Comparison of ENCODE assay signal across 23 cellular contexts in the genomic region with DNA sequence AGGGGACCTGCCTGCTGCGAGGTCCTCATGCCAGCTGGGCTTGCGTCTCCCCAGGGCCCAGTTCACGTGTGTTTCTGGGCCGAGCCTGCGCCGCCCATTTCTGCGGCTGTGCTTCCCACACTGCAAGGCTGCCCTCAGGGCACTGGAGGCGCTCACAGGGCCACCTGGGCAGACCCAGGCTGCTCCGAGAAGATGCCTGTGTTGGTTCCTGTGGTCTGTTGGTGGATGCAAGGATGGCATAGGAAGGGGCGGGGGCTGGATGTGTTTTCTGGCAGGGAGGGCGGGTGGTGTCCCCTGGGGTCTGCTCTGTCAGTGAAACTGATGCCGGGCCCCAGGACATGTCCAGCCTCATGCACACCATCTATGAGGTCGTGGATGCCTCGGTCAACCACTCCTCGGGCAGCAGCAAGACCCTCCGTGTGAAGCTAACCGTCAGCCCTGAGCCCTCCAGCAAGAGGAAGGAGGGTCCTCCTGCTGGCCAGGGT. TPM values are rescaled to one million over a fixed set of nuclear protein-coding genes. Genes with fewer than 3 reads are reported as not detected.
A peak's percentile ranks its signal among the peaks of the same experiment; 100 is the strongest.
DNase-seq lines count a peak whose midpoint lies in the region; ATAC-seq, FAIRE-seq and TF ChIP-seq lines count a peak whose summit lies in the region.
"Had no signal": no experiment of that assay in that cellular context is flagged by ENCODE, and none has a peak within 500 bp of the region (broad histone marks: within the 10 kb centered on the region; RNA-seq: fewer than 3 reads in every experiment).

No MANE protein-coding gene starts in this region.

- H3K23ac ChIP-seq in neuronal stem cell (ENCODE audit: low read depth, low read length, poor library complexity): peak overlapping the region; percentile 95

- no peak overlapping the region for H4K8ac ChIP-seq in neuronal stem cell (ENCODE audit: low read depth, low read length)

- no peaks in the 10 kb centered on the region for H3K9me2 ChIP-seq in SK-N-SH

- DNase-seq in SK-N-SH: peak; percentile 25
- peak; percentile 8 for DNase-seq in D721Med (ENCODE audit: insufficient read length, low spot score)
- DNase-seq in left ventricle myocardium superior: peak; percentile 26
- no peak for DNase-seq in neuronal stem cell (ENCODE audit: low spot score)
- no peak for DNase-seq in coronary artery (ENCODE audit: low spot score)
- no peak for DNase-seq in ascending aorta (ENCODE audit: low spot score in 2 of 2)
- no peak for DNase-seq in erythroblast (lab: John Stamatoyannopoulos, UW)
- DNase-seq: HCEC 1CT, IMR-90, KG1, MG63, NCI-H1105 treated with DMSO at 0.1 percent for 48 hours, NCI-H146, NCI-H1930, NCI-H2107, NCI-H446, NCI-H524 treated with DMSO at 0.1 percent for 48 hours, NCI-H774, SJCRH30 had no signal

- FAIRE-seq in D721Med (lab: Jason Lieb, UNC): no peak
- FAIRE-seq: RCC 7860 had no signal

- peak overlapping the region; percentile 75 for H2AK5ac ChIP-seq in neuronal stem cell (ENCODE audit: low read depth, low read length)

- H3K27me3 ChIP-seq in SK-N-SH (ENCODE audit: insufficient read depth) (no peaks in the 10 kb centered on the region), neuronal stem cell (ENCODE audit: control insufficient read depth in 3 of 3, insufficient read depth in 3 of 3, low read depth in 1 of 3, low read length in 3 of 3) (no peaks in the 10 kb centered on the region), ascending aorta (no peaks in the 10 kb centered on the region)
- H3K27me3 ChIP-seq: MG63, SJCRH30 had no signal

- no peak overlapping the region for H2AFZ ChIP-seq in SK-N-SH (ENCODE audit: low read depth)
- H2AFZ ChIP-seq in neuronal stem cell (ENCODE audit: low read length): no peak overlapping the region
- H2AFZ ChIP-seq: GM23338 had no signal

- peak overlapping the region; percentile 76 for H3K4ac ChIP-seq in neuronal stem cell (ENCODE audit: low read length)

- H4K91ac ChIP-seq in neuronal stem cell (ENCODE audit: low read depth, low read length, poor library complexity): no peak overlapping the region

- no peaks in the 10 kb centered on the region for H3K9me3 ChIP-seq in SK-N-SH
- H3K9me3 ChIP-seq in neuronal stem cell (replicated peaks in 1 of 2; ENCODE audit: control insufficient read depth in 2 of 2, insufficient read depth in 1 of 2, low read depth in 1 of 2, low read length in 2 of 2): no peaks in the 10 kb centered on the region
- no peaks in the 10 kb centered on the region for H3K9me3 ChIP-seq in ascending aorta
- H3K9me3 ChIP-seq: SJCRH30 had no signal

- H3K36me3 ChIP-seq in SK-N-SH (replicated peaks in 1 of 2; ENCODE audit: control insufficient read depth in 1 of 2, insufficient read depth in 2 of 2, low read length in 1 of 2): no peaks in the 10 kb centered on the region
- H3K36me3 ChIP-seq in neuronal stem cell (replicated peaks in 1 of 2; ENCODE audit: control insufficient read depth in 2 of 2, insufficient read depth in 2 of 2, low read length in 2 of 2): no peaks in the 10 kb centered on the region
- H3K36me3 ChIP-seq in ascending aorta: no peaks in the 10 kb centered on the region
- H3K36me3 ChIP-seq: SJCRH30 had no signal

- H2BK12ac ChIP-seq in neuronal stem cell (ENCODE audit: low read length): peak overlapping the region; percentile 58

- ATAC-seq in SK-N-SH treated with all-trans-retinoic acid at 6 μM for 48 hours (no peak), left ventricle myocardium superior (no peak)
- ATAC-seq: GM23338 had no signal

- H3K4me2 ChIP-seq in SK-N-SH: no peak overlapping the region
- no peak overlapping the region for H3K4me2 ChIP-seq in neuronal stem cell (ENCODE audit: insufficient read depth, low read length, poor library complexity, severe bottlenecking)
- H3K4me2 ChIP-seq: GM23338 had no signal

- no peak for TF ChIP-seq EP300 in SK-N-SH (IDR thresholded peaks at IDR 0.05; ENCODE audit: borderline replicate concordance in 1 of 2, low read depth in 1 of 2, low read length in 1 of 2)

- no peaks in the 10 kb centered on the region for H3F3A ChIP-seq in SK-N-SH (replicated peaks; ENCODE audit: insufficient read depth)

- no peak for TF ChIP-seq RAD21 in SK-N-SH (IDR thresholded peaks at IDR 0.05; ENCODE audit: low read length)

- H3K4me1 ChIP-seq in SK-N-SH (ENCODE audit: control insufficient read depth in 1 of 2, insufficient read depth in 2 of 2, low read depth in 1 of 2, low read length in 1 of 2): no peaks in the 10 kb centered on the region; a peak in 1 of 4 replicates
- H3K4me1 ChIP-seq in neuronal stem cell (ENCODE audit: control insufficient read depth in 2 of 2, insufficient read depth in 1 of 2, low read depth in 1 of 2, low read length in 2 of 2): peaks cover 8 to 12% of the 10 kb centered on the region in 2 donors
- no peaks in the 10 kb centered on the region for H3K4me1 ChIP-seq in ascending aorta
- H3K4me1 ChIP-seq: SJCRH30 had no signal

- peak overlapping the region; percentile 52 for H3K18ac ChIP-seq in neuronal stem cell (ENCODE audit: low read length)

- no peaks in the 10 kb centered on the region for H4K20me1 ChIP-seq in SK-N-SH (ENCODE audit: insufficient read depth)

- no peak overlapping the region for H2BK15ac ChIP-seq in neuronal stem cell (ENCODE audit: low read length)

- peak overlapping the region; percentile 89 for H3K14ac ChIP-seq in neuronal stem cell (ENCODE audit: low read length)

- H2BK120ac ChIP-seq in neuronal stem cell (ENCODE audit: low read depth, low read length): no peak overlapping the region

- no peak for TF ChIP-seq POLR2A in erythroblast (IDR thresholded peaks at IDR 0.05; ENCODE audit: low read length)

- intact Hi-C loops in left ventricle myocardium superior (cut with micrococcal nuclease) (no loop called here), ascending aorta (cut with DNase I) (no loop called here)

- H3K9ac ChIP-seq in SK-N-SH (no peak overlapping the region), neuronal stem cell (ENCODE audit: low read depth, low read length, poor library complexity) (no peak overlapping the region)

- no peaks in the 10 kb centered on the region for H3K79me1 ChIP-seq in neuronal stem cell (ENCODE audit: low read depth, low read length)

- no peaks in the 10 kb centered on the region for H3K79me2 ChIP-seq in SK-N-SH (ENCODE audit: insufficient read depth)

- H3K27ac ChIP-seq in SK-N-SH (ENCODE audit: low read depth in 2 of 2, low read length in 1 of 2) (no peak overlapping the region), neuronal stem cell (replicated peaks; ENCODE audit: low read length) (no peak overlapping the region), coronary artery (no peak overlapping the region), ascending aorta (no peak overlapping the region)
- H3K27ac ChIP-seq: 22Rv1, SJCRH30 had no signal

- H3K4me3 ChIP-seq in SK-N-SH (ENCODE audit: low read depth in 2 of 2, low read length in 1 of 2): no peak overlapping the region
- H3K4me3 ChIP-seq in neuronal stem cell (ENCODE audit: low read length in 2 of 2): peak overlapping the region in 1 of 2 donors; percentile 63
- H3K4me3 ChIP-seq in coronary artery: no peak overlapping the region
- H3K4me3 ChIP-seq in ascending aorta: no peak overlapping the region
- H3K4me3 ChIP-seq: GM23338, MG63, SJCRH30 had no signal

- TF ChIP-seq CTCF in SK-N-SH (IDR thresholded peaks at IDR 0.05) (no peak), D721Med (IDR thresholded peaks at IDR 0.05; ENCODE audit: insufficient read depth, missing control alignments) (no peak), coronary artery (IDR thresholded peaks at IDR 0.05) (no peak), ascending aorta (IDR thresholded peaks at IDR 0.05) (no peak)

- peak overlapping the region; percentile 1 for H2BK5ac ChIP-seq in neuronal stem cell (ENCODE audit: low read length)

- CTCF ChIA-PET in SK-N-SH (lab: Yijun Ruan, JAX): interaction anchor here (2.8 kb wide), 1 partner anchor 133 kb away, joined by 13 read pairs; no protein-coding TSS in a partner anchor

- POLR2A ChIA-PET in SK-N-SH (lab: Yijun Ruan, JAX): no interaction called here

- WGBS in SK-N-SH (ENCODE audit: low lambda C conversion rate): 20% methylated on average over 2 of the region's 17 CpGs
- WGBS in neuronal stem cell (ENCODE audit: extremely low coverage in 2 of 2, insufficient read length in 2 of 2, insufficient replicate concordance in 1 of 2), 2 donors: no CpG with 5 or more reads among the region's 17 CpGs

TF ChIP-seq in SK-N-SH, 30 proteins besides CTCF, POLR2A, EP300 and RAD21 (continues in another document):
- TF ChIP-seq, protein P1, sequence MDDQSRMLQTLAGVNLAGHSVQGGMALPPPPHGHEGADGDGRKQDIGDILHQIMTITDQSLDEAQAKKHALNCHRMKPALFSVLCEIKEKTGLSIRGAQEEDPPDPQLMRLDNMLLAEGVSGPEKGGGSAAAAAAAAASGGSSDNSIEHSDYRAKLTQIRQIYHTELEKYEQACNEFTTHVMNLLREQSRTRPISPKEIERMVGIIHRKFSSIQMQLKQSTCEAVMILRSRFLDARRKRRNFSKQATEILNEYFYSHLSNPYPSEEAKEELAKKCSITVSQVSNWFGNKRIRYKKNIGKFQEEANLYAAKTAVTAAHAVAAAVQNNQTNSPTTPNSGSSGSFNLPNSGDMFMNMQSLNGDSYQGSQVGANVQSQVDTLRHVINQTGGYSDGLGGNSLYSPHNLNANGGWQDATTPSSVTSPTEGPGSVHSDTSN (IDR thresholded peaks at IDR 0.05): no peak
- TF ChIP-seq SMC3 (IDR thresholded peaks at IDR 0.05; ENCODE audit: low read depth, low read length): no peak
- TF ChIP-seq ELF1 (IDR thresholded peaks at IDR 0.05): no peak
- TF ChIP-seq GABPA (IDR thresholded peaks at IDR 0.05; ENCODE audit: low read depth): no peak

TF ChIP-seq in SK-N-SH treated with all-trans-retinoic acid at 6 μM for 48 hours, 23 proteins besides CTCF, POLR2A, EP300 and RAD21 (continues in another document):
- TF ChIP-seq, protein P2, sequence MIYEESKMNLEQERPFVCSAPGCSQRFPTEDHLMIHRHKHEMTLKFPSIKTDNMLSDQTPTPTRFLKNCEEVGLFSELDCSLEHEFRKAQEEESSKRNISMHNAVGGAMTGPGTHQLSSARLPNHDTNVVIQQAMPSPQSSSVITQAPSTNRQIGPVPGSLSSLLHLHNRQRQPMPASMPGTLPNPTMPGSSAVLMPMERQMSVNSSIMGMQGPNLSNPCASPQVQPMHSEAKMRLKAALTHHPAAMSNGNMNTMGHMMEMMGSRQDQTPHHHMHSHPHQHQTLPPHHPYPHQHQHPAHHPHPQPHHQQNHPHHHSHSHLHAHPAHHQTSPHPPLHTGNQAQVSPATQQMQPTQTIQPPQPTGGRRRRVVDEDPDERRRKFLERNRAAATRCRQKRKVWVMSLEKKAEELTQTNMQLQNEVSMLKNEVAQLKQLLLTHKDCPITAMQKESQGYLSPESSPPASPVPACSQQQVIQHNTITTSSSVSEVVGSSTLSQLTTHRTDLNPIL (CRISPR knock-in tag; IDR thresholded peaks at IDR 0.05; ENCODE audit: low read depth): no peak
- TF ChIP-seq PPARA (CRISPR knock-in tag; IDR thresholded peaks at IDR 0.05; ENCODE audit: borderline replicate concordance): no peak
- TF ChIP-seq BACH2 (CRISPR knock-in tag; IDR thresholded peaks at IDR 0.05; ENCODE audit: borderline replicate concordance): no peak
- no peak for TF ChIP-seq TCF4 (CRISPR knock-in tag; IDR thresholded peaks at IDR 0.05; ENCODE audit: borderline replicate concordance)

RNA-seq across cellular contexts. Expression of gene NKD2, which starts 25.9 kb away (rescaled TPM):
- polyA plus RNA-seq in SK-N-SH (2012; rRNA removed): not detected in 2 replicates
- polyA plus RNA-seq in SK-N-SH (2012; cell fraction: cytosol; rRNA removed): not detected in 2 replicates
- 0.06 TPM in 1 of 2 replicates, not detected in the other for polyA plus RNA-seq in SK-N-SH (2012; cell fraction: nucleus; rRNA removed)
- 3.4 TPM for total RNA-seq in left ventricle myocardium superior
- 11.1 TPM for polyA plus RNA-seq in neuronal stem cell (2013, experiment 1 of 2)
- 11.1 TPM for polyA plus RNA-seq in neuronal stem cell (2013, experiment 2 of 2)
- total RNA-seq in ascending aorta: 6.5 TPM
- total RNA-seq: IMR-90, SJCRH30 had no signal
- polyA plus RNA-seq: IMR-90 had no signal

Comparison
In these comparisons a context has a peak if more than half of its experiments do, and no peak if none do; other contexts are left out.
1. DNase-seq: peak in SK-N-SH (single experiment), D721Med (single experiment) and left ventricle myocardium superior (single experiment); none in neuronal stem cell (single experiment), coronary artery (single experiment), ascending aorta (0 of 2) and erythroblast (0 of 2).